Comparison of ENCODE assay signal across 8 cellular contexts in the genomic region with DNA sequence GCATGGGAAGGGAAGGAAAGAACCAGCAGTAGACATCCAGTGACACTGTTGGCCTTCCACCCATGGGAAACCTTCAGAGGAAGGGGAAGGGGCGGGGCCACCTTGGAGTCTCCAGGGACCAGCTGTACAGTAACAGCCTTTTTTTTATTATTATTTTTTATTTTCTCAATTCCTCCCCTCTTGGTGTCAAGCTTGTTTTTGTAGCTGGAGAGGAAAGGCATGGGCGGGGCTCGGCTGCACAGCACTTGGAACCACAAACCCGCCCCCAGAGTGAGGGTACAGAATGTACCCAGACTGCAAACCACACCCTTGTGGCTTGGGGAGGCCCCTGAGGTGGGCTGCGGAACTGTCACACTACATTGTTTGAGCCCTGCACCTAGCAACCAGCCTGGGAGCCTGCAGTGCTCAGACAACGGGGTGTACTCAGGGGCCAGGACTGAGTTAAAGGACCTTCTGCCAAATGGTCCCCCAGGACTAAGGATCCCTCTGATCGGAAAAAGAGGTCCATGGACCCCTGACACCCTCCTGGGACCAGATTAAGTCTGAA. TPM values are rescaled to one million over a fixed set of nuclear protein-coding genes. Genes with fewer than 3 reads are reported as not detected.
DNase-seq lines count a peak whose midpoint lies in the region; ATAC-seq and TF ChIP-seq lines count a peak whose summit lies in the region.

No MANE protein-coding gene starts in this region.

- no peaks in the 10 kb centered on the region for H3K36me3 Mint-ChIP-seq in CD8-positive, alpha-beta T cell
- H3K36me3 Mint-ChIP-seq in naive thymus-derived CD8-positive, alpha-beta T cell: no peaks in the 10 kb centered on the region

- no peaks in the 10 kb centered on the region for H3K9me3 Mint-ChIP-seq in CD8-positive, alpha-beta T cell
- H3K9me3 Mint-ChIP-seq in naive thymus-derived CD8-positive, alpha-beta T cell: no peaks in the 10 kb centered on the region
- no peaks in the 10 kb centered on the region for H3K9me3 Mint-ChIP-seq in stimulated activated naive CD8-positive, alpha-beta T cell treated with anti-CD3 and anti-CD28 coated beads, Interleukin-15, amount 100 ng/mL, for 72 hours

- H3K27ac ChIP-seq in CD8-positive, alpha-beta T cell (ENCODE audit: low read depth, low read length): peak overlapping the region; percentile 98

- H3K4me3 ChIP-seq in CD8-positive, alpha-beta T cell (ENCODE audit: low read depth, low read length): peak overlapping the region; percentile 78
- H3K4me3 ChIP-seq in choroid plexus epithelial cell (ENCODE audit: low read depth, low read length): peak overlapping the region; percentile 4

- peak; percentile 69 for ATAC-seq in CD8-positive, alpha-beta T cell
- peak; percentile 87 for ATAC-seq in GM21528 (IDR thresholded peaks at IDR 0.05; ENCODE audit: low FRiP score, unreplicated experiment)
- ATAC-seq in naive thymus-derived CD8-positive, alpha-beta T cell: peak; percentile 66 to 75
- peak; percentile 93 for ATAC-seq in stimulated activated naive CD8-positive, alpha-beta T cell treated with anti-CD3 and anti-CD28 coated beads, Interleukin-15, amount 100 ng/mL, for 72 hours

- H3K4me3 Mint-ChIP-seq in CD8-positive, alpha-beta T cell: peak overlapping the region; percentile 82
- H3K4me3 Mint-ChIP-seq in naive thymus-derived CD8-positive, alpha-beta T cell: peak overlapping the region; percentile 79 to 94 (median 86)
- H3K4me3 Mint-ChIP-seq in stimulated activated naive CD8-positive, alpha-beta T cell treated with anti-CD3 and anti-CD28 coated beads, Interleukin-15, amount 100 ng/mL, for 72 hours: peak overlapping the region; percentile 78 to 92

- no peaks in the 10 kb centered on the region for H3K27me3 Mint-ChIP-seq in CD8-positive, alpha-beta T cell (ENCODE audit: low read depth)
- H3K27me3 Mint-ChIP-seq in naive thymus-derived CD8-positive, alpha-beta T cell: peaks cover 0 to 2% (median 0%) of the 10 kb centered on the region in 5 donors
- no peaks in the 10 kb centered on the region for H3K27me3 Mint-ChIP-seq in stimulated activated naive CD8-positive, alpha-beta T cell treated with anti-CD3 and anti-CD28 coated beads, Interleukin-15, amount 100 ng/mL, for 72 hours

- H3K27ac Mint-ChIP-seq in CD8-positive, alpha-beta T cell: peak overlapping the region; percentile 99
- H3K27ac Mint-ChIP-seq in naive thymus-derived CD8-positive, alpha-beta T cell: peak overlapping the region; percentile 91 to 100 (median 98)
- peak overlapping the region; percentile 94 to 98 for H3K27ac Mint-ChIP-seq in stimulated activated naive CD8-positive, alpha-beta T cell treated with anti-CD3 and anti-CD28 coated beads, Interleukin-15, amount 100 ng/mL, for 72 hours

- DNase-seq in CD8-positive, alpha-beta T cell: peak; percentile 80 to 97 (median 91)
- DNase-seq in KG1 (lab: John Stamatoyannopoulos, UW): peak; percentile 39
- peak; percentile 67 to 83 for DNase-seq in activated CD4-positive, alpha-beta T cell treated with anti-CD3 and anti-CD28 coated beads for 24 hours (ENCODE audit: low read depth in 2 of 2)
- peak; percentile 97 for DNase-seq in choroid plexus epithelial cell (ENCODE audit: low read depth)
- DNase-seq in naive thymus-derived CD8-positive, alpha-beta T cell: peak; percentile 68 to 99 (median 94)
- DNase-seq in stimulated activated naive CD8-positive, alpha-beta T cell treated with anti-CD3 and anti-CD28 coated beads, Interleukin-15, amount 100 ng/mL, for 72 hours: peak; percentile 79 to 91
- no peak for DNase-seq in ecto neural progenitor cell (ENCODE audit: low spot score)

- CTCF ChIA-PET in CD8-positive, alpha-beta T cell (lab: Charles Lee): interaction anchor here (1.4 to 15.4 kb wide), 9 partner anchors 10 to 102 kb away, joined by 5 to 278 read pairs (median 21); partner anchors contain the start of genes NCBP2L and TSC22D3

- no peak for TF ChIP-seq CTCF in CD8-positive, alpha-beta T cell (IDR thresholded peaks at IDR 0.05)
- no peak for TF ChIP-seq CTCF in choroid plexus epithelial cell (conservative IDR thresholded peaks at IDR 0.05; ENCODE audit: low read depth, low read length)

- H3K9me3 ChIP-seq in CD8-positive, alpha-beta T cell (ENCODE audit: low read length): no peaks in the 10 kb centered on the region

- no peaks in the 10 kb centered on the region for H3K27me3 ChIP-seq in CD8-positive, alpha-beta T cell (ENCODE audit: insufficient read depth, low read length)

- peaks cover 55% of the 10 kb centered on the region for H3K4me1 Mint-ChIP-seq in CD8-positive, alpha-beta T cell (ENCODE audit: low read depth)
- peaks cover 20 to 71% (median 61%) of the 10 kb centered on the region in 4 donors for H3K4me1 Mint-ChIP-seq in naive thymus-derived CD8-positive, alpha-beta T cell
- peaks cover 64% of the 10 kb centered on the region for H3K4me1 Mint-ChIP-seq in stimulated activated naive CD8-positive, alpha-beta T cell treated with anti-CD3 and anti-CD28 coated beads, Interleukin-15, amount 100 ng/mL, for 72 hours

- intact Hi-C loops in CD8-positive, alpha-beta T cell (cut with DNase I, micrococcal nuclease): loop anchor here (1.0 to 5.0 kb wide), 8 partner anchors 37 to 345 kb away; partner anchors contain the start of genes NCBP2L (in 1 of the 2), PRPS1 (in 1 of the 2) and TSC22D3 (in 1 of the 2)

- peaks cover 51% of the 10 kb centered on the region for H3K4me1 ChIP-seq in CD8-positive, alpha-beta T cell (ENCODE audit: insufficient read depth, low read length)

- POLR2A ChIA-PET in CD8-positive, alpha-beta T cell (lab: Charles Lee): interaction anchor here (0.9 to 9.5 kb wide), 8 partner anchors 12 to 111 kb away, joined by 3 to 270 read pairs (median 8); partner anchors contain the start of genes NCBP2L, PRPS1 and TSC22D3
- POLR2A ChIA-PET in naive thymus-derived CD8-positive, alpha-beta T cell (lab: Charles Lee): interaction anchor here (0.6 to 18.2 kb wide), 11 partner anchors 15 to 417 kb away, joined by 3 to 851 read pairs (median 5); partner anchors contain the start of genes ATG4A, NCBP2L, PRPS1 and PSMD10

- H3K36me3 ChIP-seq in CD8-positive, alpha-beta T cell (ENCODE audit: insufficient read depth, low read length): no peaks in the 10 kb centered on the region

RNA-seq across cellular contexts. Expression of gene PRPS1, which starts 45.7 kb away (rescaled TPM):
- 10 to 100 TPM; 65.6 to 74.7 TPM for total RNA-seq in CD8-positive, alpha-beta T cell
- total RNA-seq in naive thymus-derived CD8-positive, alpha-beta T cell: 10 to 100 TPM; 62.4 to 66.3 TPM
- polyA plus RNA-seq in naive thymus-derived CD8-positive, alpha-beta T cell: 10 to 100 TPM; 53.8 to 61.6 (median 56.7) TPM
